Comparison of ENCODE assay signal across 35 cellular contexts in genomic region chrX:38085797-38086196, GRCh38.
"Had no signal": no experiment of that assay in that cellular context is flagged by ENCODE, and none has a peak within 500 bp of the region (broad histone marks: within the 10 kb centered on the region; RNA-seq: fewer than 3 reads in every experiment).

No MANE protein-coding gene starts in this region.

- H3K9me3 Mint-ChIP-seq: activated B cell treated with CpG ODN at 0.5 μM for 24 hours; activated CD4-positive, alpha-beta memory T cell treated with anti-CD3 and anti-CD28 coated beads for 36 hours; activated CD4-positive, alpha-beta T cell treated with anti-CD3 and anti-CD28 coated beads, Interleukin-2, amount 10 ng/mL, durations not matched to agents 24 days and 14 days; activated CD8-positive, alpha-beta T cell treated with anti-CD3 and anti-CD28 coated beads for 36 hours; activated naive CD4-positive, alpha-beta T cell treated with anti-CD3 and anti-CD28 coated beads for 36 hours; activated naive CD4-positive, alpha-beta T cell treated with anti-CD3 and anti-CD28 coated beads, Interleukin-2, amount 50 U/mL, for 72 hours; activated naive CD8-positive, alpha-beta T cell treated with anti-CD3 and anti-CD28 coated beads for 36 hours; activated T-cell treated with anti-CD3 and anti-CD28 coated beads, Interleukin-2, amount 50 U/mL, for 4 hours; activated T-cell treated with anti-CD3 and anti-CD28 coated beads, Interleukin-2, amount 50 U/mL, for 72 hours; activated T-helper 1 cell treated with anti-CD3 and anti-CD28 coated beads, Interleukin-12 subunit alpha, Interleukin-12 subunit beta, Interleukin-2, Interleukin-4 antibody, amounts not matched to agents 30 ng/mL and 10 ng/mL and 1 ng/mL, durations not matched to agents 14 hours and 24 hours and 36 hours; activated T-helper 17 cell treated with anti-CD3 and anti-CD28 coated beads, Interleukin-2, amount 50 U/mL, for 72 hours; T-helper 1 cell treated with Interleukin-12 subunit alpha and Interleukin-12 subunit beta and Interleukin-4 antibody, amounts not matched to agents 30 μg/mL and 1 μg/mL, for 36 hours; T-helper 2 cell treated with Interferon-gamma antibody and Interleukin-4, amounts not matched to agents 5 μg/mL and 100 μg/mL, for 36 hours had no signal

- DNase-seq: activated B cell treated with CpG ODN at 0.5 μM for 24 hours; activated CD4-positive, alpha-beta memory T cell treated with anti-CD3 and anti-CD28 coated beads for 36 hours; activated CD4-positive, alpha-beta T cell treated with anti-CD3 and anti-CD28 coated beads for 4 hours; activated CD4-positive, alpha-beta T cell treated with anti-CD3 and anti-CD28 coated beads, Interleukin-2, amount 10 ng/mL, durations not matched to agents 24 days and 14 days; activated CD4-positive, alpha-beta T cell treated with anti-CD3 and anti-CD28 coated beads, Interleukin-2, amount 50 U/mL, for 1 hour; activated CD4-positive, alpha-beta T cell treated with anti-CD3 and anti-CD28 coated beads, Interleukin-2, amount 50 U/mL, for 4 hours; activated CD4-positive, CD25-positive, alpha-beta regulatory T cell treated with anti-CD3 and anti-CD28 coated beads, Interleukin-2, amount 50 U/mL, for 72 hours; activated CD8-positive, alpha-beta memory T cell treated with anti-CD3 and anti-CD28 coated beads, Interleukin-2, amount 50 U/mL, for 4 hours; activated CD8-positive, alpha-beta T cell treated with anti-CD3 and anti-CD28 coated beads for 36 hours; activated effector memory CD4-positive, alpha-beta T cell treated with anti-CD3 and anti-CD28 coated beads, Interleukin-2, amount 50 U/mL, for 16 hours; activated gamma-delta T cell treated with Interleukin-2 at 50 U/mL for 16 hours; activated naive CD4-positive, alpha-beta T cell; activated naive CD4-positive, alpha-beta T cell treated with anti-CD3 and anti-CD28 coated beads for 36 hours; activated naive CD4-positive, alpha-beta T cell treated with anti-CD3 and anti-CD28 coated beads, Interleukin-2, amount 50 U/mL, for 16 hours; activated naive CD8-positive, alpha-beta T cell treated with anti-CD3 and anti-CD28 coated beads for 36 hours; activated T-cell treated with anti-CD3 and anti-CD28 coated beads for 4 hours; activated T-cell treated with anti-CD3 and anti-CD28 coated beads, Interleukin-2, amount 50 U/mL, for 1 hour; activated T-cell treated with anti-CD3 and anti-CD28 coated beads, Interleukin-2, amount 50 U/mL, for 4 hours; activated T-cell treated with anti-CD3 and anti-CD28 coated beads, Interleukin-2, amount 50 U/mL, for 72 hours; amygdala; anterior cingulate cortex; body of pancreas; brain microvascular endothelial cell; central memory CD4-positive, alpha-beta T cell; T-helper 1 cell; T-helper 2 cell; T-helper 9 cell had no signal

- ATAC-seq: activated CD8-positive, alpha-beta T cell treated with anti-CD3 and anti-CD28 coated beads for 36 hours; activated naive CD4-positive, alpha-beta T cell treated with anti-CD3 and anti-CD28 coated beads, Interleukin-2, amount 50 U/mL, for 72 hours; activated T-cell treated with anti-CD3 and anti-CD28 coated beads, Interleukin-2, amount 50 U/mL, for 4 hours; activated T-cell treated with anti-CD3 and anti-CD28 coated beads, Interleukin-2, amount 50 U/mL, for 72 hours; activated T-helper 17 cell treated with anti-CD3 and anti-CD28 coated beads, Interleukin-2, amount 50 U/mL, for 72 hours; body of pancreas had no signal

- H3K27me3 Mint-ChIP-seq: activated B cell treated with CpG ODN at 0.5 μM for 24 hours; activated CD4-positive, alpha-beta T cell treated with anti-CD3 and anti-CD28 coated beads, Interleukin-2, amount 10 ng/mL, durations not matched to agents 24 days and 14 days had no signal

- H3K4me3 Mint-ChIP-seq: activated B cell treated with CpG ODN at 0.5 μM for 24 hours; activated CD4-positive, alpha-beta memory T cell treated with anti-CD3 and anti-CD28 coated beads for 36 hours; activated CD4-positive, alpha-beta T cell treated with anti-CD3 and anti-CD28 coated beads, Interleukin-2, amount 10 ng/mL, durations not matched to agents 24 days and 14 days; activated CD8-positive, alpha-beta T cell treated with anti-CD3 and anti-CD28 coated beads for 36 hours; activated naive CD4-positive, alpha-beta T cell treated with anti-CD3 and anti-CD28 coated beads for 36 hours; activated naive CD8-positive, alpha-beta T cell treated with anti-CD3 and anti-CD28 coated beads for 36 hours; activated T-cell treated with anti-CD3 and anti-CD28 coated beads, Interleukin-2, amount 50 U/mL, for 4 hours; activated T-cell treated with anti-CD3 and anti-CD28 coated beads, Interleukin-2, amount 50 U/mL, for 72 hours; activated T-helper 1 cell treated with anti-CD3 and anti-CD28 coated beads, Interleukin-12 subunit alpha, Interleukin-12 subunit beta, Interleukin-2, Interleukin-4 antibody, amounts not matched to agents 30 ng/mL and 10 ng/mL and 1 ng/mL, durations not matched to agents 14 hours and 24 hours and 36 hours; activated T-helper 17 cell treated with anti-CD3 and anti-CD28 coated beads, Interleukin-2, amount 50 U/mL, for 72 hours; T-helper 1 cell treated with Interleukin-12 subunit alpha and Interleukin-12 subunit beta and Interleukin-4 antibody, amounts not matched to agents 30 μg/mL and 1 μg/mL, for 36 hours; T-helper 2 cell treated with Interferon-gamma antibody and Interleukin-4, amounts not matched to agents 5 μg/mL and 100 μg/mL, for 36 hours had no signal

- H3K4me3 ChIP-seq: ascending aorta, body of pancreas, breast epithelium had no signal

- H3K4me1 Mint-ChIP-seq: activated B cell treated with CpG ODN at 0.5 μM for 24 hours; activated CD4-positive, alpha-beta T cell treated with anti-CD3 and anti-CD28 coated beads, Interleukin-2, amount 10 ng/mL, durations not matched to agents 24 days and 14 days; activated naive CD8-positive, alpha-beta T cell treated with anti-CD3 and anti-CD28 coated beads for 36 hours had no signal

- H3K36me3 Mint-ChIP-seq: activated CD4-positive, alpha-beta memory T cell treated with anti-CD3 and anti-CD28 coated beads for 36 hours; activated naive CD4-positive, alpha-beta T cell treated with anti-CD3 and anti-CD28 coated beads, Interleukin-2, amount 50 U/mL, for 72 hours; activated naive CD8-positive, alpha-beta T cell treated with anti-CD3 and anti-CD28 coated beads for 36 hours had no signal

- H3K9me3 ChIP-seq: ascending aorta, body of pancreas, breast epithelium had no signal

- H3K27ac Mint-ChIP-seq: activated B cell treated with CpG ODN at 0.5 μM for 24 hours; activated CD4-positive, alpha-beta memory T cell treated with anti-CD3 and anti-CD28 coated beads for 36 hours; activated CD4-positive, alpha-beta T cell treated with anti-CD3 and anti-CD28 coated beads, Interleukin-2, amount 10 ng/mL, durations not matched to agents 24 days and 14 days; activated CD8-positive, alpha-beta T cell treated with anti-CD3 and anti-CD28 coated beads for 36 hours; activated naive CD4-positive, alpha-beta T cell treated with anti-CD3 and anti-CD28 coated beads for 36 hours; activated naive CD4-positive, alpha-beta T cell treated with anti-CD3 and anti-CD28 coated beads, Interleukin-2, amount 50 U/mL, for 72 hours; activated naive CD8-positive, alpha-beta T cell treated with anti-CD3 and anti-CD28 coated beads for 36 hours; activated T-cell treated with anti-CD3 and anti-CD28 coated beads, Interleukin-2, amount 50 U/mL, for 72 hours; activated T-helper 1 cell treated with anti-CD3 and anti-CD28 coated beads, Interleukin-12 subunit alpha, Interleukin-12 subunit beta, Interleukin-2, Interleukin-4 antibody, amounts not matched to agents 30 ng/mL and 10 ng/mL and 1 ng/mL, durations not matched to agents 14 hours and 24 hours and 36 hours; activated T-helper 17 cell treated with anti-CD3 and anti-CD28 coated beads, Interleukin-2, amount 50 U/mL, for 72 hours; T-helper 1 cell treated with Interleukin-12 subunit alpha and Interleukin-12 subunit beta and Interleukin-4 antibody, amounts not matched to agents 30 μg/mL and 1 μg/mL, for 36 hours; T-helper 2 cell treated with Interferon-gamma antibody and Interleukin-4, amounts not matched to agents 5 μg/mL and 100 μg/mL, for 36 hours had no signal

- H3K4me1 ChIP-seq: ascending aorta, body of pancreas, breast epithelium had no signal

- H3K36me3 ChIP-seq: ascending aorta, brain microvascular endothelial cell, breast epithelium had no signal

- H3K27me3 ChIP-seq: ascending aorta, body of pancreas, brain microvascular endothelial cell had no signal

- H3K27ac ChIP-seq: ascending aorta, body of pancreas, brain microvascular endothelial cell, breast epithelium, VCaP had no signal
